1 cellular context compared by ENCODE assay signal in genomic region chr5:72145351-72145750, GRCh38.
TF ChIP-seq lines count a peak whose summit lies in the region.

No MANE protein-coding gene starts in this region.

TF ChIP-seq in WTC11, 78 proteins besides CTCF, POLR2A, EP300 and RAD21 (continued from another document):
- no peak for TF ChIP-seq ARID4B (CRISPR knock-in tag; IDR thresholded peaks at IDR 0.05; ENCODE audit: borderline replicate concordance)
- TF ChIP-seq NR2C2 (CRISPR knock-in tag; IDR thresholded peaks at IDR 0.05), result no peak
- no peak for TF ChIP-seq AFF4 (CRISPR knock-in tag; IDR thresholded peaks at IDR 0.05; ENCODE audit: borderline replicate concordance)
- no peak for TF ChIP-seq ZNF281 (CRISPR knock-in tag; IDR thresholded peaks at IDR 0.05)
- TF ChIP-seq MYBL2 (CRISPR knock-in tag; IDR thresholded peaks at IDR 0.05), result no peak
- no peak for TF ChIP-seq ZNF396 (CRISPR knock-in tag; IDR thresholded peaks at IDR 0.05; ENCODE audit: borderline replicate concordance)
- TF ChIP-seq STAT6 (CRISPR knock-in tag; conservative IDR thresholded peaks at IDR 0.05; ENCODE audit: low read depth), result no peak
